Comparison of ENCODE assay signal across 34 cellular contexts in the genomic region with DNA sequence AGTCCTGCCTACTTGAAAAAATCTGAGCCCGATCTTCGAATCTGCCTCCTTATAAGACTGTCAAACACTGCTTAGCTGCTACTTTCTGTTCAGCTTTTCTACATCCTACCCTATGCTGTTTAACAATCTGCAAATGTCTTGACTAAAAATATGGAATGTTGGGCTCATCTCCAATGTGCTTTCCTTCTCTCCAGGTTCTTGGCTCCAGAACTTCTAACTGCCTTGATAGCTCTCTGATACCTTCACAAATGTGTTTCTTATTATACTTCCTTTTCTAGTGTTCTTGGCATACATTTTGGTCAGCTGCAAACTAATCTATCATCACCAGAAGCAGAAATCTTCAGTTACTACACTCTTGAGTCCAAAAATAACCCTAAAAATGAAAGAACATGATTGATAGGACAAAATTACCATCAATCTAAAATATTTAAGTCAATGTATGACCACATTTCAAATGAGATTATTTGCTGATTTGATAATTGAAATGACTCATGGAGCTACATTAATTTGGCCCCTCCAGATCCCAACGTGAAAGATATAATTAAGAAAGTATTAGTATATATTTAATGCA.
"Had no signal": no experiment of that assay in that cellular context is flagged by ENCODE, and none has a peak within 500 bp of the region (broad histone marks: within the 10 kb centered on the region; RNA-seq: fewer than 3 reads in every experiment).

No MANE protein-coding gene starts in this region.

- H3K4me1 Mint-ChIP-seq: activated CD4-positive, alpha-beta memory T cell treated with anti-CD3 and anti-CD28 coated beads, Interleukin-2, amount 10 ng/mL, durations not matched to agents 7 days and 5 days; activated CD8-positive, alpha-beta memory T cell treated with anti-CD3 and anti-CD28 coated beads, Interleukin-2, amount 10 ng/mL, durations not matched to agents 7 days and 5 days; activated naive CD8-positive, alpha-beta T cell treated with anti-CD3 and anti-CD28 coated beads, Interleukin-2, amount 10 ng/mL, durations not matched to agents 7 days and 5 days; central memory CD8-positive, alpha-beta T cell; T-cell; T-helper 17 cell had no signal

- H3K27me3 ChIP-seq: ascending aorta, cardiac muscle cell, SJCRH30 had no signal

- H3K9me3 ChIP-seq: ascending aorta, SJCRH30 had no signal

- H3K36me3 Mint-ChIP-seq: activated CD8-positive, alpha-beta memory T cell treated with anti-CD3 and anti-CD28 coated beads, Interleukin-2, amount 10 ng/mL, durations not matched to agents 7 days and 5 days; activated naive CD8-positive, alpha-beta T cell treated with anti-CD3 and anti-CD28 coated beads, Interleukin-2, amount 10 ng/mL, durations not matched to agents 7 days and 5 days; T-cell had no signal

- H3K4me2 ChIP-seq: KMS-11 had no signal

- H3K36me3 ChIP-seq: ascending aorta, cardiac muscle cell, SJCRH30, WERI-Rb-1 had no signal

- H3K27ac ChIP-seq: ascending aorta, cardiac muscle cell, KMS-11, SJCRH30, SK-N-MC, WERI-Rb-1 had no signal

- H3K4me3 Mint-ChIP-seq: activated CD4-positive, alpha-beta memory T cell treated with anti-CD3 and anti-CD28 coated beads, Interleukin-2, amount 10 ng/mL, durations not matched to agents 7 days and 5 days; activated CD8-positive, alpha-beta memory T cell treated with anti-CD3 and anti-CD28 coated beads, Interleukin-2, amount 10 ng/mL, durations not matched to agents 7 days and 5 days; activated naive CD8-positive, alpha-beta T cell treated with anti-CD3 and anti-CD28 coated beads, Interleukin-2, amount 10 ng/mL, durations not matched to agents 7 days and 5 days; central memory CD8-positive, alpha-beta T cell; T-cell; T-helper 17 cell had no signal

- H3K27me3 Mint-ChIP-seq: activated CD4-positive, alpha-beta memory T cell treated with anti-CD3 and anti-CD28 coated beads, Interleukin-2, amount 10 ng/mL, durations not matched to agents 7 days and 5 days; activated CD8-positive, alpha-beta memory T cell treated with anti-CD3 and anti-CD28 coated beads, Interleukin-2, amount 10 ng/mL, durations not matched to agents 7 days and 5 days; activated naive CD8-positive, alpha-beta T cell treated with anti-CD3 and anti-CD28 coated beads, Interleukin-2, amount 10 ng/mL, durations not matched to agents 7 days and 5 days; central memory CD8-positive, alpha-beta T cell; T-cell; T-helper 17 cell had no signal

- H3K4me1 ChIP-seq: ascending aorta, SJCRH30 had no signal

- H3K27ac Mint-ChIP-seq: activated CD4-positive, alpha-beta memory T cell treated with anti-CD3 and anti-CD28 coated beads, Interleukin-2, amount 10 ng/mL, durations not matched to agents 7 days and 5 days; activated CD8-positive, alpha-beta memory T cell treated with anti-CD3 and anti-CD28 coated beads, Interleukin-2, amount 10 ng/mL, durations not matched to agents 7 days and 5 days; activated naive CD8-positive, alpha-beta T cell treated with anti-CD3 and anti-CD28 coated beads, Interleukin-2, amount 10 ng/mL, durations not matched to agents 7 days and 5 days; T-cell; T-helper 17 cell had no signal

- H3K4me3 ChIP-seq: ascending aorta, cardiac muscle cell, SJCRH30, SK-N-MC had no signal

- H3K9ac ChIP-seq: KMS-11 had no signal

- DNase-seq: activated CD4-positive, alpha-beta memory T cell treated with anti-CD3 and anti-CD28 coated beads, Interleukin-2, amount 10 ng/mL, durations not matched to agents 7 days and 5 days; activated CD4-positive, alpha-beta T cell treated with anti-CD3 and anti-CD28 coated beads for 1 hour; activated CD4-positive, alpha-beta T cell treated with anti-CD3 and anti-CD28 coated beads for 48 hours; activated CD4-positive, CD25-positive, alpha-beta regulatory T cell; activated CD8-positive, alpha-beta memory T cell treated with anti-CD3 and anti-CD28 coated beads for 24 hours; activated CD8-positive, alpha-beta memory T cell treated with anti-CD3 and anti-CD28 coated beads, Interleukin-2, amount 10 ng/mL, durations not matched to agents 7 days and 5 days; activated CD8-positive, alpha-beta memory T cell treated with anti-CD3 and anti-CD28 coated beads, Interleukin-2, amount 50 U/mL, for 48 hours; activated effector memory CD4-positive, alpha-beta T cell treated with Interleukin-2 at 50 U/mL for 16 hours; activated naive CD4-positive, alpha-beta T cell treated with anti-CD3 and anti-CD28 coated beads, Interleukin-2, amount 50 U/mL, for 16 hours; activated naive CD8-positive, alpha-beta T cell treated with anti-CD3 and anti-CD28 coated beads, Interleukin-2, amount 10 ng/mL, durations not matched to agents 7 days and 5 days; activated T-cell treated with anti-CD3 and anti-CD28 coated beads, Interleukin-2, amount 50 U/mL, for 48 hours; amygdala; NCI-H1092 treated with DMSO at 0.1 percent for 48 hours; NCI-H1417; NCI-H146; NCI-H187; NCI-H2029 treated with DMSO at 0.1 percent for 48 hours; NCI-H2107; NCI-H2171; NCI-H510A; NCI-H526; NCI-H748 treated with DMSO at 0.1 percent for 48 hours; NK-92 treated with Interleukin-12 subunit alpha and Interleukin-12 subunit beta, amount 100 ng/mL, for 24 hours; SHP77; SJCRH30; T-cell; T-helper 17 cell; T-helper 9 cell; WERI-Rb-1 had no signal
